ENCODE assay signal across 1 cellular context in genomic region chr19:3987619-3988371, GRCh38.
A peak's percentile ranks its signal among the peaks of the same experiment; 100 is the strongest.
TF ChIP-seq lines count a peak whose summit lies in the region.

No MANE protein-coding gene starts in this region.

TF ChIP-seq in HepG2, 621 proteins besides CTCF, POLR2A, EP300 and RAD21 (continued from another document and continues in another):
- TF ChIP-seq SPEN (CRISPR knock-in tag; IDR thresholded peaks at IDR 0.05; ENCODE audit: low read depth) (no peak), ZBTB1 (CRISPR knock-in tag; IDR thresholded peaks at IDR 0.05; ENCODE audit: borderline replicate concordance) (no peak), SNAPC5 (CRISPR knock-in tag; IDR thresholded peaks at IDR 0.05; ENCODE audit: borderline replicate concordance) (no peak), ZBTB40 (IDR thresholded peaks at IDR 0.05) (no peak), ZBTB40 (CRISPR knock-in tag; IDR thresholded peaks at IDR 0.05) (0 out of 2 replicates have a peak, but pooled peaks have one; percentile 34), NR0B2 (CRISPR knock-in tag; IDR thresholded peaks at IDR 0.05) (no peak), TSC22D2 (CRISPR knock-in tag; IDR thresholded peaks at IDR 0.05; ENCODE audit: borderline replicate concordance) (no peak), ZNF615 (CRISPR knock-in tag; IDR thresholded peaks at IDR 0.05; ENCODE audit: borderline replicate concordance) (0 out of 2 replicates have a peak, but pooled peaks have one; percentile 42), ZNF737 (CRISPR knock-in tag; IDR thresholded peaks at IDR 0.05; ENCODE audit: borderline replicate concordance) (no peak), MBD4 (IDR thresholded peaks at IDR 0.05; ENCODE audit: borderline replicate concordance, low read length) (no peak), CBX2 (IDR thresholded peaks at IDR 0.05; ENCODE audit: low read depth, low read length) (no peak), CBX2 (CRISPR knock-in tag; IDR thresholded peaks at IDR 0.05; ENCODE audit: low read depth) (no peak), MIER3 (CRISPR knock-in tag; IDR thresholded peaks at IDR 0.05; ENCODE audit: borderline replicate concordance) (no peak), IKZF5 (CRISPR knock-in tag; IDR thresholded peaks at IDR 0.05) (no peak), ZSCAN12 (CRISPR knock-in tag; IDR thresholded peaks at IDR 0.05) (no peak), ZBTB14 (CRISPR knock-in tag; IDR thresholded peaks at IDR 0.05) (no peak), HNF1A (IDR thresholded peaks at IDR 0.05; ENCODE audit: low read depth) (no peak), HNF1A (CRISPR knock-in tag; IDR thresholded peaks at IDR 0.05; ENCODE audit: borderline replicate concordance) (no peak), MIER2 (CRISPR knock-in tag; IDR thresholded peaks at IDR 0.05) (no peak), ZNF639 (CRISPR knock-in tag; conservative IDR thresholded peaks at IDR 0.05) (no peak), SIX1 (CRISPR knock-in tag; IDR thresholded peaks at IDR 0.05; ENCODE audit: borderline replicate concordance) (no peak), NCOA2 (CRISPR knock-in tag; IDR thresholded peaks at IDR 0.05) (no peak), NR2F6 (IDR thresholded peaks at IDR 0.05) (no peak), NR2F6 (CRISPR knock-in tag; IDR thresholded peaks at IDR 0.05) (no peak), ZNF101 (CRISPR knock-in tag; IDR thresholded peaks at IDR 0.05; ENCODE audit: borderline replicate concordance, low read depth) (no peak), KAT2B (IDR thresholded peaks at IDR 0.05; ENCODE audit: borderline replicate concordance, low read depth, low read length) (no peak), SALL2 (CRISPR knock-in tag; IDR thresholded peaks at IDR 0.05) (no peak), ZNF687 (CRISPR knock-in tag; IDR thresholded peaks at IDR 0.05) (peak; percentile 46; the same call in 1 of the 2 replicates), PBX2 (CRISPR knock-in tag; IDR thresholded peaks at IDR 0.05) (no peak), SMAD3 (CRISPR knock-in tag; IDR thresholded peaks at IDR 0.05) (no peak), ZNF33B (CRISPR knock-in tag; IDR thresholded peaks at IDR 0.05) (no peak)
